In genomic region chr16:10776280-10776679, GRCh38 we compare ENCODE assay signal across 1 cellular context.
TF ChIP-seq lines count a peak whose summit lies in the region.

No MANE protein-coding gene starts in this region.

TF ChIP-seq in GM12878, 131 proteins besides CTCF, POLR2A, EP300 and RAD21 (continued from another document):
- no peak for TF ChIP-seq ZBTB40 (IDR thresholded peaks at IDR 0.05; ENCODE audit: borderline replicate concordance)
- no peak for TF ChIP-seq HDAC6 (IDR thresholded peaks at IDR 0.05; ENCODE audit: unreplicated experiment)
- no peak for TF ChIP-seq CHD1 (IDR thresholded peaks at IDR 0.05; ENCODE audit: low read depth, low read length)
- TF ChIP-seq ZNF622 (IDR thresholded peaks at IDR 0.05): no peak
- TF ChIP-seq CHD4 (IDR thresholded peaks at IDR 0.05): no peak
- no peak for TF ChIP-seq NKRF (conservative IDR thresholded peaks at IDR 0.05)
- peak; percentile 24; the same call in 1 of the 2 replicates for TF ChIP-seq IRF5 (IDR thresholded peaks at IDR 0.05; ENCODE audit: borderline replicate concordance)
